ENCODE assay signal across 9 cellular contexts in genomic region chrX:1205681-1206611, GRCh38. TPM values are rescaled to one million over a fixed set of nuclear protein-coding genes. Genes with fewer than 3 reads are reported as not detected.
DNase-seq lines count a peak whose midpoint lies in the region; ATAC-seq and TF ChIP-seq lines count a peak whose summit lies in the region.
"Had no signal": no experiment of that assay in that cellular context is flagged by ENCODE, and none has a peak within 500 bp of the region (broad histone marks: within the 10 kb centered on the region; RNA-seq: fewer than 3 reads in every experiment).

No MANE protein-coding gene starts in this region.

- peak overlapping the region; percentile 67 for H3K4me3 Mint-ChIP-seq in activated CD4-positive, alpha-beta T cell treated with anti-CD3 and anti-CD28 coated beads for 36 hours
- peak overlapping the region; percentile 77 for H3K4me3 Mint-ChIP-seq in activated CD4-positive, alpha-beta T cell treated with anti-CD3 and anti-CD28 coated beads, Interleukin-2, amount 10 ng/mL, durations not matched to agents 24 days and 14 days
- H3K4me3 Mint-ChIP-seq in mesothelial cell of epicardium (peak overlapping the region; percentile 74), type B pancreatic cell (peak overlapping the region; percentile 85)

- POLR2A ChIA-PET in activated CD4-positive, alpha-beta T cell treated with anti-CD3 and anti-CD28 coated beads for 36 hours (lab: Charles Lee): no interaction called here

- DNase-seq in activated CD4-positive, alpha-beta T cell treated with anti-CD3 and anti-CD28 coated beads for 36 hours: peak; percentile 46
- no peak for DNase-seq in activated CD4-positive, alpha-beta T cell treated with anti-CD3 and anti-CD28 coated beads for 1 hour
- DNase-seq in activated CD4-positive, alpha-beta T cell treated with anti-CD3 and anti-CD28 coated beads, Interleukin-2, amount 10 ng/mL, durations not matched to agents 24 days and 14 days: peak; percentile 82
- peak; percentile 64 for DNase-seq in epithelial cell of esophagus (ENCODE audit: low read depth)
- peak in 1 of 2 experiments; percentile 45 for DNase-seq in mesothelial cell of epicardium (ENCODE audit: low spot score in 2 of 2, unreplicated experiment in 2 of 2)
- no peak for DNase-seq in type B pancreatic cell (ENCODE audit: extremely low spot score, unreplicated experiment)

- peaks cover 4% of the 10 kb centered on the region for H3K27me3 Mint-ChIP-seq in activated CD4-positive, alpha-beta T cell treated with anti-CD3 and anti-CD28 coated beads for 36 hours
- peaks cover 2% of the 10 kb centered on the region for H3K27me3 Mint-ChIP-seq in activated CD4-positive, alpha-beta T cell treated with anti-CD3 and anti-CD28 coated beads, Interleukin-2, amount 10 ng/mL, durations not matched to agents 24 days and 14 days
- H3K27me3 Mint-ChIP-seq in mesothelial cell of epicardium (ENCODE audit: low read depth): peaks cover 2% of the 10 kb centered on the region
- peaks cover 15% of the 10 kb centered on the region for H3K27me3 Mint-ChIP-seq in type B pancreatic cell

- peak; percentile 53 for ATAC-seq in activated CD4-positive, alpha-beta T cell treated with anti-CD3 and anti-CD28 coated beads for 36 hours
- ATAC-seq in GM21360 (IDR thresholded peaks at IDR 0.05; ENCODE audit: unreplicated experiment): no peak
- ATAC-seq in GM21723 (IDR thresholded peaks at IDR 0.05; ENCODE audit: unreplicated experiment): no peak

- H3K4me1 Mint-ChIP-seq in activated CD4-positive, alpha-beta T cell treated with anti-CD3 and anti-CD28 coated beads for 36 hours: peaks cover 29% of the 10 kb centered on the region
- peaks cover 33% of the 10 kb centered on the region for H3K4me1 Mint-ChIP-seq in activated CD4-positive, alpha-beta T cell treated with anti-CD3 and anti-CD28 coated beads, Interleukin-2, amount 10 ng/mL, durations not matched to agents 24 days and 14 days
- H3K4me1 Mint-ChIP-seq in mesothelial cell of epicardium (peaks cover 4% of the 10 kb centered on the region), type B pancreatic cell (ENCODE audit: unreplicated experiment) (no peaks in the 10 kb centered on the region)

- CTCF ChIA-PET in activated CD4-positive, alpha-beta T cell treated with anti-CD3 and anti-CD28 coated beads for 36 hours (lab: Charles Lee): no interaction called here

- peak overlapping the region; percentile 42 for H3K27ac Mint-ChIP-seq in activated CD4-positive, alpha-beta T cell treated with anti-CD3 and anti-CD28 coated beads for 36 hours
- peak overlapping the region; percentile 35 for H3K27ac Mint-ChIP-seq in activated CD4-positive, alpha-beta T cell treated with anti-CD3 and anti-CD28 coated beads, Interleukin-2, amount 10 ng/mL, durations not matched to agents 24 days and 14 days
- H3K27ac Mint-ChIP-seq in mesothelial cell of epicardium (no peak overlapping the region), type B pancreatic cell (no peak overlapping the region)

- TF ChIP-seq CTCF in epithelial cell of esophagus (IDR thresholded peaks at IDR 0.05; ENCODE audit: insufficient read depth, low read depth, low read length, missing control alignments) (no peak), mesothelial cell of epicardium (IDR thresholded peaks at IDR 0.05; ENCODE audit: unreplicated experiment) (no peak), type B pancreatic cell (conservative IDR thresholded peaks at IDR 0.05) (no peak)

- no peaks in the 10 kb centered on the region for H3K36me3 Mint-ChIP-seq in activated CD4-positive, alpha-beta T cell treated with anti-CD3 and anti-CD28 coated beads for 36 hours (ENCODE audit: low read depth)
- H3K36me3 Mint-ChIP-seq in activated CD4-positive, alpha-beta T cell treated with anti-CD3 and anti-CD28 coated beads, Interleukin-2, amount 10 ng/mL, durations not matched to agents 24 days and 14 days (ENCODE audit: low read depth): peaks cover 11% of the 10 kb centered on the region
- no peaks in the 10 kb centered on the region for H3K36me3 Mint-ChIP-seq in mesothelial cell of epicardium
- H3K36me3 Mint-ChIP-seq in type B pancreatic cell: no peaks in the 10 kb centered on the region

- no peaks in the 10 kb centered on the region for H3K9me3 Mint-ChIP-seq in activated CD4-positive, alpha-beta T cell treated with anti-CD3 and anti-CD28 coated beads for 36 hours (ENCODE audit: low read depth)
- peaks cover 6% of the 10 kb centered on the region for H3K9me3 Mint-ChIP-seq in activated CD4-positive, alpha-beta T cell treated with anti-CD3 and anti-CD28 coated beads, Interleukin-2, amount 10 ng/mL, durations not matched to agents 24 days and 14 days
- H3K9me3 Mint-ChIP-seq in mesothelial cell of epicardium: no peaks in the 10 kb centered on the region
- no peaks in the 10 kb centered on the region for H3K9me3 Mint-ChIP-seq in type B pancreatic cell

- intact Hi-C loops in activated CD4-positive, alpha-beta T cell treated with anti-CD3 and anti-CD28 coated beads for 36 hours (cut with DNase I, micrococcal nuclease): loop anchor here (1.0 to 5.0 kb wide), 4 partner anchors 40 to 1296 kb away; partner anchors contain the start of genes DHRSX (in 1 of the 2), P2RY8 (in 1 of the 2), SLC25A6 (in 1 of the 2) and ZBED1 (in 1 of the 2)
- intact Hi-C loops in activated CD4-positive, alpha-beta T cell treated with anti-CD3 and anti-CD28 coated beads, Interleukin-2, amount 10 ng/mL, durations not matched to agents 24 days and 14 days (cut with micrococcal nuclease): loop anchor here (5.0 kb wide), 2 partner anchors 39 to 471 kb away; no protein-coding TSS in a partner anchor

- H3K4me3 ChIP-seq in epithelial cell of esophagus (ENCODE audit: low read length): no peak overlapping the region

RNA-seq across cellular contexts. Expression of gene CRLF2, which starts 6.5 kb away (rescaled TPM):
- total RNA-seq in activated CD4-positive, alpha-beta T cell treated with anti-CD3 and anti-CD28 coated beads for 36 hours: 1 to 10 TPM; 1.3 to 1.7 TPM
- total RNA-seq in activated CD4-positive, alpha-beta T cell treated with anti-CD3 and anti-CD28 coated beads, Interleukin-2, amount 10 ng/mL, durations not matched to agents 24 days and 14 days: 0.95 and 1.5 TPM in 2 replicates
- total RNA-seq in mesothelial cell of epicardium (not detected in 3 replicates), type B pancreatic cell (ENCODE audit: low replicate concordance) (not detected in 2 replicates)
- total RNA-seq: frontal cortex had no signal

Comparison
In these comparisons a context has a peak if more than half of its experiments do, and no peak if none do; other contexts are left out.
1. DNase-seq: peak in activated CD4-positive, alpha-beta T cell treated with anti-CD3 and anti-CD28 coated beads for 36 hours (single experiment), activated CD4-positive, alpha-beta T cell treated with anti-CD3 and anti-CD28 coated beads, Interleukin-2, amount 10 ng/mL, durations not matched to agents 24 days and 14 days (single experiment) and epithelial cell of esophagus (single experiment); none in activated CD4-positive, alpha-beta T cell treated with anti-CD3 and anti-CD28 coated beads for 1 hour (single experiment) and type B pancreatic cell (single experiment).
2. H3K27ac Mint-ChIP-seq: peak in activated CD4-positive, alpha-beta T cell treated with anti-CD3 and anti-CD28 coated beads for 36 hours (single experiment) and activated CD4-positive, alpha-beta T cell treated with anti-CD3 and anti-CD28 coated beads, Interleukin-2, amount 10 ng/mL, durations not matched to agents 24 days and 14 days (single experiment); none in mesothelial cell of epicardium (single experiment) and type B pancreatic cell (single experiment).
3. Peak in every context shown above with its lines, with median percentiles within 50 percentile points of each other: H3K4me3 Mint-ChIP-seq.